29 cellular contexts compared by ENCODE assay signal in the genomic region with DNA sequence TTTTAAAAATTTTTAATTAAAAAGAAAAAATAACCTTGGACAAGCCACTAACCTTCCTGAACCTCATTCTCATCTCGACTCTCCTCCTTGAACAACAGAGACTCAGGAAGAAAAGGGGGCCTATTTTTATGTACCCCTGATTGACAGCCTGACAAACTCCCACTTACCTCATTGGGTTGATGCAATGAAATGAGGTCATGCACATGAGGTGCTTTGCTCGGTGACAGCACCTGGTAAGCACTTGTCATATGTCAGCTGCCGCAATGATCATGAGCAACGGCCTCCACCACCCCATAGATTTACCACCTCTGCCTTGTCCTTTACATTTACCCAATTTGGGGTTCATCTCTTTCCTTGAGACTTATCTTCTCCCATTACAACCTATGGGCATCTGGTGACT.
"Had no signal": no experiment of that assay in that cellular context is flagged by ENCODE, and none has a peak within 500 bp of the region (broad histone marks: within the 10 kb centered on the region; RNA-seq: fewer than 3 reads in every experiment).

No MANE protein-coding gene starts in this region.

- H3K9me3 ChIP-seq: adrenal gland, body of pancreas, colonic mucosa, esophagus squamous epithelium, gastroesophageal sphincter had no signal

- H3K36me3 ChIP-seq: adrenal gland, colonic mucosa, esophagus squamous epithelium, gastroesophageal sphincter had no signal

- H3K27ac ChIP-seq: adrenal gland, body of pancreas, colonic mucosa, epithelial cell of prostate, esophagus squamous epithelium, gastroesophageal sphincter had no signal

- FAIRE-seq: endometrium, endothelial cell of umbilical vein had no signal

- H3K4me1 ChIP-seq: adrenal gland, body of pancreas, colonic mucosa, esophagus squamous epithelium, gastroesophageal sphincter had no signal

- H3K27me3 ChIP-seq: adrenal gland, body of pancreas, colonic mucosa, esophagus squamous epithelium had no signal

- DNase-seq: activated CD4-positive, alpha-beta memory T cell treated with anti-CD3 and anti-CD28 coated beads for 36 hours; activated CD4-positive, alpha-beta T cell treated with anti-CD3 and anti-CD28 coated beads for 36 hours; activated CD4-positive, alpha-beta T cell treated with anti-CD3 and anti-CD28 coated beads, Interleukin-2, amount 10 ng/mL, durations not matched to agents 24 days and 14 days; activated CD4-positive, CD25-positive, alpha-beta regulatory T cell; activated CD4-positive, CD25-positive, alpha-beta regulatory T cell treated with anti-CD3 and anti-CD28 coated beads, Interleukin-2, amount 50 U/mL, for 72 hours; activated CD8-positive, alpha-beta memory T cell treated with anti-CD3 and anti-CD28 coated beads, Interleukin-2, amount 10 ng/mL, durations not matched to agents 7 days and 5 days; activated CD8-positive, alpha-beta memory T cell treated with anti-CD3 and anti-CD28 coated beads, Interleukin-2, amount 50 U/mL, for 4 hours; activated CD8-positive, alpha-beta T cell treated with anti-CD3 and anti-CD28 coated beads, Interleukin-2, amount 10 ng/mL, durations not matched to agents 7 days and 5 days; activated effector memory CD4-positive, alpha-beta T cell treated with anti-CD3 and anti-CD28 coated beads, Interleukin-2, amount 50 U/mL, for 16 hours; activated naive CD4-positive, alpha-beta T cell treated with anti-CD3 and anti-CD28 coated beads for 36 hours; activated naive CD8-positive, alpha-beta T cell treated with anti-CD3 and anti-CD28 coated beads for 36 hours; activated naive CD8-positive, alpha-beta T cell treated with anti-CD3 and anti-CD28 coated beads, Interleukin-2, amount 50 U/mL, for 24 hours; activated T-cell treated with anti-CD3 and anti-CD28 coated beads, Interleukin-2, amount 50 U/mL, for 1 hour; activated T-cell treated with anti-CD3 and anti-CD28 coated beads, Interleukin-2, amount 50 U/mL, for 48 hours; adrenal gland; amygdala; aorta; body of pancreas; central memory CD4-positive, alpha-beta T cell; cerebellar nuclear complex; colonic mucosa; effector CD8-positive, alpha-beta T cell; esophagus squamous epithelium; foreskin melanocyte; T-helper 2 cell had no signal

- H3K4me3 ChIP-seq: adrenal gland, body of pancreas, colonic mucosa, esophagus squamous epithelium, gastroesophageal sphincter had no signal

- ATAC-seq: activated CD4-positive, alpha-beta T cell treated with anti-CD3 and anti-CD28 coated beads for 36 hours; activated CD8-positive, alpha-beta memory T cell treated with anti-CD3 and anti-CD28 coated beads, Interleukin-2, amount 10 ng/mL, durations not matched to agents 7 days and 5 days; activated CD8-positive, alpha-beta T cell treated with anti-CD3 and anti-CD28 coated beads, Interleukin-2, amount 10 ng/mL, durations not matched to agents 7 days and 5 days; activated naive CD8-positive, alpha-beta T cell treated with anti-CD3 and anti-CD28 coated beads, Interleukin-2, amount 50 U/mL, for 24 hours; body of pancreas; gastroesophageal sphincter had no signal
